In the genomic region with DNA sequence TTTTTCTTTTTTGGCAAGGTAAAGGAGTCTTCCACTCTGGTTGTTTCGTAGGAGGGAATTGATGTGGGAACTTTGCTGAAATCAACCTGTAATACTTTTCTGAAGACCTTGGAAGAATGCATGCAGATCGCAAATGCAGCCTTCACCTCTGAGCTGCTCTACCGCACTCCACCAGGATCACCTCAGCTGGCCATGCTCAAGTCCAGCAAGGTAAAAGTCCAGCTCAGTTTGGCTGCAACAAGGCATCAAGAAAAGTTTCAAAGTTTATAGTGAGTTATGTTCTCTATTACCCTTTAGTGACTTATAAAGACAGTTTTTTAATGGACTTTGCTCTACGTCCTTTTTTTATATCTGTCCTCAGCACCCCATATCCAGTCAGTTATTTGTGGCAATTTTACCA, we compare ENCODE assay signal across 26 cellular contexts. TPM values are rescaled to one million over a fixed set of nuclear protein-coding genes. Genes with fewer than 3 reads are reported as not detected.
DNase-seq lines count a peak whose midpoint lies in the region; ATAC-seq and FAIRE-seq lines count a peak whose summit lies in the region.
"Had no signal": no experiment of that assay in that cellular context is flagged by ENCODE, and none has a peak within 500 bp of the region (broad histone marks: within the 10 kb centered on the region; RNA-seq: fewer than 3 reads in every experiment).

No MANE protein-coding gene starts in this region.

- H3K4me1 ChIP-seq in small intestine (ENCODE audit: control insufficient read depth in 2 of 2, insufficient read depth in 1 of 2, low read depth in 1 of 2, low read length in 1 of 2), result no peaks in the 10 kb centered on the region
- H3K4me1 ChIP-seq: BE2C, BLaER1 had no signal

- H3K9me3 ChIP-seq in small intestine (ENCODE audit: control insufficient read depth, low read depth), result no peaks in the 10 kb centered on the region
- H3K9me3 ChIP-seq: BE2C, BLaER1 had no signal

- peaks cover 3 to 6% of the 10 kb centered on the region in 2 donors for H3K36me3 ChIP-seq in small intestine (ENCODE audit: control insufficient read depth in 2 of 2, insufficient read depth in 2 of 2, low read length in 2 of 2)

- H3K36me3 Mint-ChIP-seq in activated T-cell treated with anti-CD3 and anti-CD28 coated beads, Interleukin-2, amount 50 U/mL, for 4 hours (ENCODE audit: insufficient read depth), result peaks cover 44% of the 10 kb centered on the region

- FAIRE-seq in GM18507 (lab: Jason Lieb, UNC) (peak; percentile 12), small intestine (lab: Jason Lieb, UNC) (no peak), HTR-8/SVneo (lab: Jason Lieb, UNC) (no peak)
- FAIRE-seq: A204.1, GM12878, GM12892, GM19239 had no signal

- DNase-seq in GM18507 (ENCODE audit: extremely low spot score, insufficient read length, low read depth) (no peak), left lobe of liver (ENCODE audit: low spot score) (peak; percentile 63), small intestine (peak; percentile 29), HTR-8/SVneo (ENCODE audit: insufficient read length, low spot score) (no peak)
- DNase-seq in activated T-cell treated with anti-CD3 and anti-CD28 coated beads, Interleukin-2, amount 50 U/mL, for 4 hours, result no peak
- DNase-seq: 8988T; ACHN; BE2C; C1 segment of cervical spinal cord; CD4-positive, alpha-beta memory T cell; CD4-positive, CD25-positive, alpha-beta regulatory T cell; CD8-positive, alpha-beta memory T cell; COR-L47; DMS 273 treated with DMSO at 0.1 percent for 48 hours; DMS153; DMS53; DMS79; DND-41; EL; GDM1 had no signal

- ATAC-seq in left lobe of liver, result peak; percentile 90
- no peak for ATAC-seq in activated T-cell treated with anti-CD3 and anti-CD28 coated beads, Interleukin-2, amount 50 U/mL, for 4 hours
- ATAC-seq: GM12878 had no signal

- no peak overlapping the region for H3K27ac ChIP-seq in small intestine (ENCODE audit: low read depth in 1 of 2, low read length in 1 of 2)
- H3K27ac ChIP-seq: BLaER1 had no signal

- no peaks in the 10 kb centered on the region for H3K27me3 ChIP-seq in small intestine (ENCODE audit: control insufficient read depth in 2 of 2, insufficient read depth in 2 of 2, low read length in 2 of 2)
- H3K27me3 ChIP-seq: BE2C, BLaER1 had no signal

- H3K9me3 Mint-ChIP-seq in activated T-cell treated with anti-CD3 and anti-CD28 coated beads, Interleukin-2, amount 50 U/mL, for 4 hours, result no peaks in the 10 kb centered on the region
- H3K9me3 Mint-ChIP-seq: CD14-positive monocyte; CD4-positive, alpha-beta memory T cell; CD4-positive, CD25-positive, alpha-beta regulatory T cell; CD8-positive, alpha-beta memory T cell had no signal

- 90 to 93% (median 91%) methylated on average over 4 of the region's 4 CpGs for WGBS in small intestine, 3 donors

- no peaks in the 10 kb centered on the region for H3K27me3 Mint-ChIP-seq in activated T-cell treated with anti-CD3 and anti-CD28 coated beads, Interleukin-2, amount 50 U/mL, for 4 hours (ENCODE audit: low read depth)
- H3K27me3 Mint-ChIP-seq: CD4-positive, alpha-beta memory T cell; CD4-positive, CD25-positive, alpha-beta regulatory T cell; CD8-positive, alpha-beta memory T cell had no signal

- no peaks in the 10 kb centered on the region for H3K4me1 Mint-ChIP-seq in activated T-cell treated with anti-CD3 and anti-CD28 coated beads, Interleukin-2, amount 50 U/mL, for 4 hours (ENCODE audit: low read depth)
- H3K4me1 Mint-ChIP-seq: CD14-positive monocyte; CD4-positive, alpha-beta memory T cell; CD8-positive, alpha-beta memory T cell had no signal

- no peak overlapping the region for H3K4me3 Mint-ChIP-seq in activated T-cell treated with anti-CD3 and anti-CD28 coated beads, Interleukin-2, amount 50 U/mL, for 4 hours
- H3K4me3 Mint-ChIP-seq: CD14-positive monocyte; CD4-positive, alpha-beta memory T cell; CD4-positive, CD25-positive, alpha-beta regulatory T cell; CD8-positive, alpha-beta memory T cell had no signal

- no peak overlapping the region for H3K4me3 ChIP-seq in small intestine (ENCODE audit: low read depth in 1 of 2, low read length in 2 of 2)
- H3K4me3 ChIP-seq: BLaER1, GM12878 had no signal

RNA-seq across cellular contexts. Expression of a gene that starts 21.0 kb away (rescaled TPM):
- total RNA-seq in left lobe of liver, result 4.3 TPM
- polyA plus RNA-seq in small intestine, result 1 to 10 TPM; 3.8 to 5.0 (median 4.0) TPM
- total RNA-seq in activated T-cell treated with anti-CD3 and anti-CD28 coated beads, Interleukin-2, amount 50 U/mL, for 4 hours, result 1 to 10 TPM; 5.2 to 6.1 (median 5.4) TPM

RNA-seq across cellular contexts. Expression of a gene that starts 22.7 kb away (rescaled TPM):
- total RNA-seq in left lobe of liver, result 4.9 TPM
- 1 to 10 TPM in 1 of 3 donors, under 1 TPM in 2; 0.45 to 3.1 (median 0.54) TPM for polyA plus RNA-seq in small intestine
- 1 to 10 TPM; 5.3 to 7.0 (median 5.9) TPM for total RNA-seq in activated T-cell treated with anti-CD3 and anti-CD28 coated beads, Interleukin-2, amount 50 U/mL, for 4 hours

RNA-seq across cellular contexts. Expression of a gene that starts 59.6 kb away (rescaled TPM):
- total RNA-seq in left lobe of liver, result 3.1 TPM
- 10 to 100 TPM in 1 of 3 donors, 1 to 10 TPM in 2; 1.3 to 11.1 (median 3.8) TPM for polyA plus RNA-seq in small intestine
- total RNA-seq in activated T-cell treated with anti-CD3 and anti-CD28 coated beads, Interleukin-2, amount 50 U/mL, for 4 hours, result 1 to 10 TPM; 1.5 to 4.2 (median 1.7) TPM

Comparison
In these comparisons a context has a peak if more than half of its experiments do, and no peak if none do; other contexts are left out.
1. DNase-seq: peak in left lobe of liver (single experiment) and small intestine (single experiment); none in GM18507 (single experiment), activated T-cell treated with anti-CD3 and anti-CD28 coated beads, Interleukin-2, amount 50 U/mL, for 4 hours (single experiment) and HTR-8/SVneo (single experiment).